10 cellular contexts compared by ENCODE assay signal in the genomic region with DNA sequence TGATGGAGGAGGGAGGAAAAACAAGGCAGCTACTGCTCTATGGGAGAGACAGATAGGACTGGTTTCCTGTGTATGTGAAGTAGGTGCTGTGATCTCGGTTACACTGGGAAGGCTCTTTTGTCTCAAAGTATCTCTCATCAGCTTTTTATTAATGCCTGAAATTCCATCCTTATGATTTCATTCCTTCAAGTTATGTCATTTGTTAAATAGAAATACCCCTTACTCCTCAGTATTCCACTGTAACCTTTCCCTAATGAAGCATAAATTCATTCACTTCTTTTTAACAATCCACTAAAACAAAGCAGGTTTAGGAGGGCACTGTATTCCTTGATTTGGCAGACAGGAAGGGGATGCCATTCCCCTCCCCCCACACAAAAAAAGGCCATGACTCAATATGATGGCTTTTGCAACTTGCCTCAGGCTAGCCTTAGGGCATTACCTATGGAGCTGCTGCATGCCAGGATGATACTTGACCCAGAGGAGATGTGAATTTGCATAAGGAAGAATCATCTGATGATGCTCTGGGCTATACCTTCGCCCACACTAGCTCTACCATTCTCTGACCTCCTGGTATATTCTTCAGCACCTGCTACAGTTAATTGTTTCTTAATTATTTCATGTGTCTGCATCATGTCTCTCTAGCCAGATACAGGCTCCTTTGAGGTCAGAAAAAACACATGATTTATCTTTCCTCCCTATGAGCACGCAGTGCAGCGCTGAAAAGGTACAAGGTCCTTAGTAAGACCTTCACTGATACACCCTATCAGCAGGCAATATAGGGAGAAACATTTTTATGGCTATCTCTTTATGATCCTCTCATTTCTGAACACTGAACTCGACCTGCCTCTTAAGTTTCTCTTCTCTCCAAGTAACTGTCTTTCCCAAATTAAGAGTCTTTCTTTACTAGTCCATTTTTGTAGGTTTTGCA. TPM values are rescaled to one million over a fixed set of nuclear protein-coding genes. Genes with fewer than 3 reads are reported as not detected.
A peak's percentile ranks its signal among the peaks of the same experiment; 100 is the strongest.
DNase-seq lines count a peak whose midpoint lies in the region; ATAC-seq lines count a peak whose summit lies in the region.
"Had no signal": no experiment of that assay in that cellular context is flagged by ENCODE, and none has a peak within 500 bp of the region (broad histone marks: within the 10 kb centered on the region; RNA-seq: fewer than 3 reads in every experiment).

No MANE protein-coding gene starts in this region.

- peak overlapping the region; percentile 12 to 79 (median 47) for H3K27ac Mint-ChIP-seq in CD4-positive, alpha-beta memory T cell
- H3K27ac Mint-ChIP-seq: memory B cell had no signal

- peaks cover 65 to 94% (median 81%) of the 10 kb centered on the region in 4 donors for H3K4me1 Mint-ChIP-seq in CD4-positive, alpha-beta memory T cell

- 71% methylated on average over 5 of the region's 5 CpGs for WGBS in mesenchymal stem cell

- H3K9me3 ChIP-seq in CD4-positive, alpha-beta memory T cell (ENCODE audit: control insufficient read depth in 1 of 2, low read length in 2 of 2), result no peaks in the 10 kb centered on the region
- no peaks in the 10 kb centered on the region for H3K9me3 ChIP-seq in mesenchymal stem cell (ENCODE audit: control insufficient read depth, low read length)

- CTCF ChIA-PET in CD4-positive, alpha-beta memory T cell (lab: Charles Lee; ENCODE audit: partially characterized antibody), result no interaction called here

- POLR2A ChIA-PET in CD4-positive, alpha-beta memory T cell (lab: Charles Lee; ENCODE audit: partially characterized antibody), result interaction anchor here (1.5 to 1.7 kb wide), 2 partner anchors 27 to 66 kb away, joined by 5 read pairs; no protein-coding TSS in a partner anchor

- H3K9ac ChIP-seq in mesenchymal stem cell (ENCODE audit: low read length), result no peak overlapping the region

- no peak overlapping the region for H2AK5ac ChIP-seq in mesenchymal stem cell (ENCODE audit: low read length, severe bottlenecking)

- no peaks in the 10 kb centered on the region for H3K27me3 ChIP-seq in CD4-positive, alpha-beta memory T cell (ENCODE audit: insufficient read depth, low read length)
- no peaks in the 10 kb centered on the region for H3K27me3 ChIP-seq in mesenchymal stem cell (ENCODE audit: control insufficient read depth in 1 of 2, insufficient read depth in 1 of 2, low read length in 2 of 2)

- no peak overlapping the region for H3K23ac ChIP-seq in mesenchymal stem cell (ENCODE audit: low read length in 2 of 2)

- H4K8ac ChIP-seq in mesenchymal stem cell (ENCODE audit: low read length), result no peak overlapping the region

- no peaks in the 10 kb centered on the region for H3K27me3 Mint-ChIP-seq in CD4-positive, alpha-beta memory T cell
- H3K27me3 Mint-ChIP-seq: memory B cell had no signal

- peaks cover 3% of the 10 kb centered on the region for H3K36me3 ChIP-seq in CD4-positive, alpha-beta memory T cell (ENCODE audit: insufficient read depth, low read length)
- peaks cover 0 to 6% of the 10 kb centered on the region in 2 experiments for H3K36me3 ChIP-seq in mesenchymal stem cell (ENCODE audit: control insufficient read depth in 1 of 2, insufficient read depth in 2 of 2, low read depth in 1 of 2, low read length in 2 of 2)

- peak overlapping the region in 4 of 8 donors; percentile 0 to 61 (median 22) for H3K4me3 Mint-ChIP-seq in CD4-positive, alpha-beta memory T cell
- H3K4me3 Mint-ChIP-seq: memory B cell had no signal

- H3K36me3 Mint-ChIP-seq in CD4-positive, alpha-beta memory T cell, result peaks cover 18 to 22% of the 10 kb centered on the region in 2 donors

- intact Hi-C loops in CD4-positive, alpha-beta memory T cell (cut with micrococcal nuclease), result loop anchor here (2.0 to 5.0 kb wide), 2 partner anchors 16 to 40 kb away; no protein-coding TSS in a partner anchor

- H3K4me2 ChIP-seq in mesenchymal stem cell (ENCODE audit: low read length, poor library complexity, severe bottlenecking), result no peak overlapping the region

- H3K4me1 ChIP-seq in CD4-positive, alpha-beta memory T cell (ENCODE audit: insufficient read depth, low read length), result peaks cover 72% of the 10 kb centered on the region
- H3K4me1 ChIP-seq in mesenchymal stem cell (ENCODE audit: control insufficient read depth, insufficient read depth, low read depth, low read length), result peaks cover 3% of the 10 kb centered on the region

- no peaks in the 10 kb centered on the region for H3K9me3 Mint-ChIP-seq in CD4-positive, alpha-beta memory T cell
- H3K9me3 Mint-ChIP-seq: memory B cell had no signal

- H3K18ac ChIP-seq in mesenchymal stem cell (ENCODE audit: low read depth in 1 of 2, low read length in 2 of 2), result no peak overlapping the region

- ATAC-seq in HG02840 (IDR thresholded peaks at IDR 0.05; ENCODE audit: low FRiP score, unreplicated experiment), result no peak
- ATAC-seq in HG03520 (IDR thresholded peaks at IDR 0.05; ENCODE audit: unreplicated experiment), result no peak

- H3K4me3 ChIP-seq in CD4-positive, alpha-beta memory T cell (ENCODE audit: low read length in 2 of 2), result no peak overlapping the region
- no peak overlapping the region for H3K4me3 ChIP-seq in mesenchymal stem cell (ENCODE audit: insufficient read depth in 1 of 2, low read depth in 1 of 2, low read length in 2 of 2)

- no peak for DNase-seq in CD4-positive, alpha-beta memory T cell
- DNase-seq in HPDE6-E6E7 (ENCODE audit: extremely low spot score) (peak; percentile 33), astrocyte of the hippocampus (ENCODE audit: low read depth, low spot score) (peak; percentile 51), mesenchymal stem cell (no peak), medulla oblongata (ENCODE audit: extremely low spot score) (no peak), Ammon's horn (ENCODE audit: low spot score) (no peak)
- DNase-seq: stimulated activated CD4-positive, alpha-beta T cell treated with anti-CD3 and anti-CD28 coated beads, Interleukin-2, amount 100 ng/mL, for 24 hours had no signal

- no peak overlapping the region for H2BK12ac ChIP-seq in mesenchymal stem cell (ENCODE audit: low read length in 2 of 2)

- H4K91ac ChIP-seq in mesenchymal stem cell (ENCODE audit: low read length), result no peak overlapping the region

- peaks cover 11% of the 10 kb centered on the region for H3K79me1 ChIP-seq in mesenchymal stem cell (replicated peaks; ENCODE audit: low read length, poor library complexity, severe bottlenecking)

- H3K27ac ChIP-seq in CD4-positive, alpha-beta memory T cell (ENCODE audit: low read depth, low read length), result no peak overlapping the region
- H3K27ac ChIP-seq in mesenchymal stem cell (ENCODE audit: low read length, poor library complexity, severe bottlenecking), result peak overlapping the region; percentile 76

- H2BK15ac ChIP-seq in mesenchymal stem cell (ENCODE audit: low read depth, poor library complexity, severe bottlenecking), result no peak overlapping the region

- H3K4ac ChIP-seq in mesenchymal stem cell (ENCODE audit: low read depth in 1 of 2, low read length in 2 of 2), result no peak overlapping the region

- no peak overlapping the region for H2AFZ ChIP-seq in mesenchymal stem cell (ENCODE audit: low read depth, low read length)

- no peak overlapping the region for H3K14ac ChIP-seq in mesenchymal stem cell (ENCODE audit: low read length in 2 of 2)

- H2BK120ac ChIP-seq in mesenchymal stem cell (ENCODE audit: low read depth, low read length), result no peak overlapping the region

- no peak overlapping the region for H2BK5ac ChIP-seq in mesenchymal stem cell (ENCODE audit: low read depth, low read length, poor library complexity, severe bottlenecking)

RNA-seq across cellular contexts. Expression of a gene that starts 26.3 kb away (rescaled TPM):
- 100 to 1,000 TPM; 161 to 164 TPM for total RNA-seq in CD4-positive, alpha-beta memory T cell
- 100 to 1,000 TPM in 1 of 2 donors, 10 to 100 TPM in 1; 92.0 to 125 TPM for polyA plus RNA-seq in CD4-positive, alpha-beta memory T cell
- polyA plus RNA-seq in mesenchymal stem cell (2013, experiment 1 of 2), result 24.7 TPM
- 24.3 TPM for polyA plus RNA-seq in mesenchymal stem cell (2013, experiment 2 of 2)

Comparison
In these comparisons a context has a peak if more than half of its experiments do, and no peak if none do; other contexts are left out.
1. DNase-seq: peak in HPDE6-E6E7 (single experiment) and astrocyte of the hippocampus (single experiment); none in CD4-positive, alpha-beta memory T cell (0 of 5), mesenchymal stem cell (single experiment), medulla oblongata (single experiment) and Ammon's horn (single experiment).